Comparison of ENCODE assay signal across 1 cellular context in the genomic region with DNA sequence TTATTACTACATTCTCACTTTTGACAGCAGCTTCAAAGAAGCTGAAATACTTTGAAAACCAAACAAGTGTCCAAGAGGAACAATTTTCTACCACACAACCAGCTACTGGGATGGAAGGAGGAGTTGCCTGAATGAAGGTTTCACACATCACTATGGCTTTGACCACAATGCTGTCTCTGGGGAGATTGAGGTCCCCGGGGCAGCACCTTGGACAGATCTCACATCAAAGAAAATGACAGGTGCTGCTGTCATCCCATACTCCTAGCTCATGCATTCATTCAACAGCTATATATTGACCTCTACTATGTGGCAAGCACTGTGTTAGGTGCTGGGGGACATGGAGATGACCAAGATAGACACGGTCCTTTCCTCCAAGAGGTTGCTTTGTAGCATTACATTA.
TF ChIP-seq lines count a peak whose summit lies in the region.

No MANE protein-coding gene starts in this region.

TF ChIP-seq in GM12878, 131 proteins besides CTCF, POLR2A, EP300 and RAD21 (continued from another document):
- TF ChIP-seq ZNF24 (IDR thresholded peaks at IDR 0.05) = peak; percentile 97
- no peak for TF ChIP-seq CBX3 (IDR thresholded peaks at IDR 0.05; ENCODE audit: borderline replicate concordance, low read depth)
- TF ChIP-seq RBBP5 (conservative IDR thresholded peaks at IDR 0.05) = no peak
- TF ChIP-seq, protein P1, sequence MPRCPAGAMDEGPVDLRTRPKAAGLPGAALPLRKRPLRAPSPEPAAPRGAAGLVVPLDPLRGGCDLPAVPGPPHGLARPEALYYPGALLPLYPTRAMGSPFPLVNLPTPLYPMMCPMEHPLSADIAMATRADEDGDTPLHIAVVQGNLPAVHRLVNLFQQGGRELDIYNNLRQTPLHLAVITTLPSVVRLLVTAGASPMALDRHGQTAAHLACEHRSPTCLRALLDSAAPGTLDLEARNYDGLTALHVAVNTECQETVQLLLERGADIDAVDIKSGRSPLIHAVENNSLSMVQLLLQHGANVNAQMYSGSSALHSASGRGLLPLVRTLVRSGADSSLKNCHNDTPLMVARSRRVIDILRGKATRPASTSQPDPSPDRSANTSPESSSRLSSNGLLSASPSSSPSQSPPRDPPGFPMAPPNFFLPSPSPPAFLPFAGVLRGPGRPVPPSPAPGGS (IDR thresholded peaks at IDR 0.05; ENCODE audit: borderline replicate concordance, insufficient read depth, low read depth, low read length, poor library complexity, severe bottlenecking) = no peak
- TF ChIP-seq, protein P2, sequence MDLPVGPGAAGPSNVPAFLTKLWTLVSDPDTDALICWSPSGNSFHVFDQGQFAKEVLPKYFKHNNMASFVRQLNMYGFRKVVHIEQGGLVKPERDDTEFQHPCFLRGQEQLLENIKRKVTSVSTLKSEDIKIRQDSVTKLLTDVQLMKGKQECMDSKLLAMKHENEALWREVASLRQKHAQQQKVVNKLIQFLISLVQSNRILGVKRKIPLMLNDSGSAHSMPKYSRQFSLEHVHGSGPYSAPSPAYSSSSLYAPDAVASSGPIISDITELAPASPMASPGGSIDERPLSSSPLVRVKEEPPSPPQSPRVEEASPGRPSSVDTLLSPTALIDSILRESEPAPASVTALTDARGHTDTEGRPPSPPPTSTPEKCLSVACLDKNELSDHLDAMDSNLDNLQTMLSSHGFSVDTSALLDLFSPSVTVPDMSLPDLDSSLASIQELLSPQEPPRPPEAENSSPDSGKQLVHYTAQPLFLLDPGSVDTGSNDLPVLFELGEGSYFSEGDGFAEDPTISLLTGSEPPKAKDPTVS (IDR thresholded peaks at IDR 0.05; ENCODE audit: low read depth, low read length) = no peak
- no peak for TF ChIP-seq CREB1 (IDR thresholded peaks at IDR 0.05; ENCODE audit: low read depth)
